In genomic region chr3:117557008-117557407, GRCh38 we compare ENCODE assay signal across 15 cellular contexts.
"Had no signal": no experiment of that assay in that cellular context is flagged by ENCODE, and none has a peak within 500 bp of the region (broad histone marks: within the 10 kb centered on the region; RNA-seq: fewer than 3 reads in every experiment).

No MANE protein-coding gene starts in this region.

- H3K9me3 ChIP-seq: SJSA1 had no signal

- H3K27me3 ChIP-seq: SJSA1 had no signal

- H3K36me3 ChIP-seq: SJSA1 had no signal

- H3K27ac ChIP-seq: SJSA1, SK-N-MC had no signal

- ATAC-seq: K562 had no signal

- H3K4me3 ChIP-seq: K562, SJSA1, SK-N-MC had no signal

- DNase-seq: MV-4-11, NCI-H1048, NCI-H2029, NCI-H2171, NCI-H226, NCI-H446, NCI-H510A, NCI-H524 treated with DMSO at 0.1 percent for 48 hours, Right ventricle myocardium superior, RPMI8226, SIG-M5 had no signal

- FAIRE-seq: K562, RCC 7860 had no signal

- H3K4me1 ChIP-seq: SJSA1 had no signal
